Comparison of ENCODE assay signal across 10 cellular contexts in the genomic region with DNA sequence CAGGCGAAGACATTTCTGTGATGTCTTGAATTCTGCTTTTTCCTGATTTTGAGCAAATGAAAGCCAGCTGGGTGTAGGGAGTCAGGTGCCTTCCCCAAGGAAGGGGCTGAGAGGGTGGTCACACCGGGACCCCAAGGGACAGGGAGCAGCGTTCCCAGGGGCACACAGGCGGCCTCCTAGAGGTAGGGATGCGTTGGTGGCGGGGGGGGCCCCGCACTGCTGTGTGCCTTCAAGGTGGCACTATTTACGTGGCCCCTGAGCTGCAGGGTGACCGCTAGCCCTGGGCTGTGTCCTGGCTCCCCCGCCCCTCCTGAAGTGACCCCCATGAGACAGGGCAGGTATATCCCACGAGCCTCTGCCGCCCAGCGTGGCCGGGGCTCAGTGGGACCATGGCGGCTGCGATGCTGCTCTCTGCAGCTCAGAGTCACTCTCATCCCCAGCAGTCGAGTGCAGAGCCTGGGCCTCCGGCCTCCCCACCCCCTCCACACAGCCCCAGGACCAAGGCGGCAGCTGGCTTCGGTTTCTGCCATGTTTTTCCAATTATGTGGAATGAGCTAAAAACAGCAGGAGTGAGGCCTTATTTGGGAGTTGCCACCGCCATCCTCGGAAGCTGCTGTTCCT.
A peak's percentile ranks its signal among the peaks of the same experiment; 100 is the strongest.
DNase-seq lines count a peak whose midpoint lies in the region; ATAC-seq and TF ChIP-seq lines count a peak whose summit lies in the region.
"Had no signal": no experiment of that assay in that cellular context is flagged by ENCODE, and none has a peak within 500 bp of the region (broad histone marks: within the 10 kb centered on the region; RNA-seq: fewer than 3 reads in every experiment).

No MANE protein-coding gene starts in this region.

- H3K9ac ChIP-seq in SK-N-MC (ENCODE audit: insufficient read length) (no peak overlapping the region), MM.1S (ENCODE audit: low read length) (no peak overlapping the region)

- H3K4me2 ChIP-seq in MM.1S (ENCODE audit: low read depth, low read length) = no peak overlapping the region

- H4K20me1 ChIP-seq in MM.1S (ENCODE audit: insufficient read depth, low read length) = no peaks in the 10 kb centered on the region

- TF ChIP-seq EP300 in sigmoid colon (IDR thresholded peaks at IDR 0.05) = no peak

- WGBS in heart left ventricle, 4 donors = 56 to 72% (median 69%) methylated on average over 13 to 22 of the region's 22 CpGs
- 78 to 80% methylated on average over 22 of the region's 22 CpGs for WGBS in sigmoid colon, 2 donors

- no peaks in the 10 kb centered on the region for H3K9me2 ChIP-seq in MM.1S (replicated peaks; ENCODE audit: insufficient read depth, low read length)

- H3K4me3 ChIP-seq in BJ (ENCODE audit: low read depth, low read length) (no peak overlapping the region), SK-N-MC (peak overlapping the region; percentile 81), heart left ventricle (peak overlapping the region in 2 of 12 donors; percentile 15 to 31), sigmoid colon (peak overlapping the region in 1 of 4 donors; percentile 15), MM.1S (ENCODE audit: low read length) (no peak overlapping the region)

- POLR2A ChIA-PET in BJ (lab: Charles Lee) = interaction anchor here (0.6 to 1.0 kb wide), 4 partner anchors 9 to 815 kb away, joined by 3 to 6 read pairs (median 4); partner anchors contain the start of gene C11orf24

- H3K27me3 ChIP-seq in BJ (ENCODE audit: control insufficient read depth, insufficient read depth, low read length) = no peaks in the 10 kb centered on the region
- H3K27me3 ChIP-seq in heart left ventricle = no peaks in the 10 kb centered on the region
- no peaks in the 10 kb centered on the region for H3K27me3 ChIP-seq in sigmoid colon
- no peaks in the 10 kb centered on the region for H3K27me3 ChIP-seq in MM.1S (replicated peaks; ENCODE audit: insufficient read depth, low read length)

- peaks cover 26% of the 10 kb centered on the region for H3F3A ChIP-seq in MM.1S (ENCODE audit: insufficient read depth, low read length)

- TF ChIP-seq POLR2A in heart left ventricle (IDR thresholded peaks at IDR 0.05) = no peak
- TF ChIP-seq POLR2A in sigmoid colon (IDR thresholded peaks at IDR 0.05) = no peak

- H2AFZ ChIP-seq in MM.1S (ENCODE audit: low read length) = no peak overlapping the region

- H3K36me3 ChIP-seq in BJ (ENCODE audit: control insufficient read depth, insufficient read depth, low read length) = peaks cover 1% of the 10 kb centered on the region
- H3K36me3 ChIP-seq in SK-N-MC (ENCODE audit: insufficient read depth, low read length) = peaks cover 3% of the 10 kb centered on the region; the same call in 1 of the 2 replicates
- peaks cover 0 to 10% (median 1%) of the 10 kb centered on the region in 9 donors for H3K36me3 ChIP-seq in heart left ventricle
- peaks cover 0 to 1% (median 0%) of the 10 kb centered on the region in 4 donors for H3K36me3 ChIP-seq in sigmoid colon
- no peaks in the 10 kb centered on the region for H3K36me3 ChIP-seq in MM.1S (replicated peaks; ENCODE audit: insufficient read depth, low read length)

- H3K4me1 ChIP-seq in heart left ventricle = peaks cover 21 to 89% (median 75%) of the 10 kb centered on the region in 12 donors
- peaks cover 0 to 86% (median 78%) of the 10 kb centered on the region in 4 donors for H3K4me1 ChIP-seq in sigmoid colon
- peaks cover 31% of the 10 kb centered on the region for H3K4me1 ChIP-seq in MM.1S (ENCODE audit: low read length)

- DNase-seq in BJ (ENCODE audit: low read depth) (peak; percentile 65), SK-N-MC (ENCODE audit: low read depth, low spot score) (peak; percentile 58), heart left ventricle (peak; percentile 58 to 77 (median 60)), sigmoid colon (no peak), MM.1S (no peak), NCI-H1048 (lab: John Stamatoyannopoulos, UW) (no peak), NCI-H446 treated with DMSO at 0.1 percent for 48 hours (lab: John Stamatoyannopoulos, UW) (no peak)
- DNase-seq: activated naive CD4-positive, alpha-beta T cell treated with anti-CD3 and anti-CD28 coated beads for 36 hours; NCI-H1436 treated with DMSO at 0.1 percent for 48 hours had no signal

- peak overlapping the region; percentile 94 for H3K27ac ChIP-seq in SK-N-MC
- H3K27ac ChIP-seq in heart left ventricle = peak overlapping the region; percentile 76 to 94 (median 86)
- H3K27ac ChIP-seq in sigmoid colon = peak overlapping the region; percentile 87 to 92 (median 90)
- no peak overlapping the region for H3K27ac ChIP-seq in MM.1S (ENCODE audit: low read length)

- peak in 3 of 4 donors; percentile 40 to 52 (median 43) for ATAC-seq in heart left ventricle
- no peak for ATAC-seq in HG03442 (IDR thresholded peaks at IDR 0.05; ENCODE audit: unreplicated experiment)

- CTCF ChIA-PET in BJ (lab: Yijun Ruan, JAX) = interaction anchor here (0.8 to 3.7 kb wide), 8 partner anchors 9 to 330 kb away, joined by 3 to 24 read pairs (median 4); partner anchors contain the start of gene C11orf24

- H3K9me3 ChIP-seq in SK-N-MC (ENCODE audit: low read depth, low read length) (no peaks in the 10 kb centered on the region), heart left ventricle (no peaks in the 10 kb centered on the region), sigmoid colon (no peaks in the 10 kb centered on the region), MM.1S (replicated peaks; ENCODE audit: insufficient read depth, low read length) (no peaks in the 10 kb centered on the region)

- 0 out of 2 replicates have a peak, but pooled peaks cover 3% of the 10 kb centered on the region for H3K79me2 ChIP-seq in MM.1S (ENCODE audit: low read length)

- TF ChIP-seq CTCF in BJ (IDR thresholded peaks at IDR 0.05; ENCODE audit: insufficient read depth, low read depth, low read length) = no peak
- TF ChIP-seq CTCF in heart left ventricle (IDR thresholded peaks at IDR 0.05) = no peak
- no peak for TF ChIP-seq CTCF in sigmoid colon (IDR thresholded peaks at IDR 0.05)
- TF ChIP-seq CTCF in MM.1S (IDR thresholded peaks at IDR 0.05; ENCODE audit: low read length) = no peak

- intact Hi-C loops in heart left ventricle (cut with DNase I) = loop anchor here in 2 of 10 donors (5.0 kb wide), 1 partner anchor 56 kb away; no protein-coding TSS in a partner anchor
- intact Hi-C loops in sigmoid colon (cut with DNase I) = no loop called here

Comparison
In these comparisons a context has a peak if more than half of its experiments do, and no peak if none do; other contexts are left out.
1. DNase-seq: peak in BJ (single experiment), SK-N-MC (single experiment) and heart left ventricle (5 of 5); none in sigmoid colon (single experiment), MM.1S (single experiment), NCI-H1048 (single experiment) and NCI-H446 treated with DMSO at 0.1 percent for 48 hours (single experiment).